18 cellular contexts compared by ENCODE assay signal in the genomic region with DNA sequence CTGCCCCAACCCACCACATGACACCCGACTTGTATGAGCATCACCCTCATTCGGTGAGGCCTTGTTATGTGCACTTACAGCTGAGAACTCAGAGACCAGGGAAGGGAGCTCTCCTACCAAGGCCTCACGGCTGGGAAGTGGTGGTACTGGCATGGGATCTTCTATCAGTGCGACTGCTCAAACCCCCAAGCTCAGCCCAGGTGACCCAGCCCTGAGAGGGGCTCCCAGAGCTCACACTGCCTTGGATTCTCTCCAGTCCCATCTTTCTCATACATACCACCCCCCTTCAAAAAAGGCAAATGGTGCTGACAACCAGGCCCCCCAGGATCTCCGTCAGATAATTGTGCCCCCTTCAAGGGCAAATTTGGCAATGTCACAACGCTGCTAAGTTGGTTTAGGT. TPM values are rescaled to one million over a fixed set of nuclear protein-coding genes. Genes with fewer than 3 reads are reported as not detected.
DNase-seq lines count a peak whose midpoint lies in the region; ATAC-seq and TF ChIP-seq lines count a peak whose summit lies in the region.
"Had no signal": no experiment of that assay in that cellular context is flagged by ENCODE, and none has a peak within 500 bp of the region (broad histone marks: within the 10 kb centered on the region; RNA-seq: fewer than 3 reads in every experiment).

No MANE protein-coding gene starts in this region.

- H3K27ac ChIP-seq in lower lobe of right lung (no peak overlapping the region), suprapubic skin (no peak overlapping the region), colonic mucosa (no peak overlapping the region)
- H3K27ac ChIP-seq: 22Rv1, BLaER1 had no signal

- TF ChIP-seq CTCF in CD14-positive monocyte (IDR thresholded peaks at IDR 0.05) (no peak), lower lobe of right lung (IDR thresholded peaks at IDR 0.05) (no peak), suprapubic skin (IDR thresholded peaks at IDR 0.05) (no peak), colonic mucosa (IDR thresholded peaks at IDR 0.05) (no peak)

- WGBS in suprapubic skin, result 83% methylated on average over 5 of the region's 6 CpGs

- H3K36me3 Mint-ChIP-seq in CD14-positive monocyte, result no peaks in the 10 kb centered on the region
- H3K36me3 Mint-ChIP-seq: IgD-negative memory B cell had no signal

- no peaks in the 10 kb centered on the region for H3K36me3 ChIP-seq in lower lobe of right lung
- H3K36me3 ChIP-seq in suprapubic skin, result no peaks in the 10 kb centered on the region
- no peaks in the 10 kb centered on the region for H3K36me3 ChIP-seq in colonic mucosa
- H3K36me3 ChIP-seq: BLaER1 had no signal

- no peak overlapping the region for H3K27ac Mint-ChIP-seq in CD14-positive monocyte
- H3K27ac Mint-ChIP-seq: CD4-positive, alpha-beta T cell; GM23338 had no signal

- H3K9me3 Mint-ChIP-seq in CD14-positive monocyte, result peaks cover 0 to 3% (median 0%) of the 10 kb centered on the region in 7 donors
- H3K9me3 Mint-ChIP-seq: CD4-positive, alpha-beta T cell; IgD-negative memory B cell had no signal

- H3K4me1 Mint-ChIP-seq in CD14-positive monocyte, result no peaks in the 10 kb centered on the region
- H3K4me1 Mint-ChIP-seq: GM23338 had no signal

- intact Hi-C loops in CD14-positive monocyte (cut with micrococcal nuclease), result no loop called here
- intact Hi-C loops in lower lobe of right lung (cut with DNase I), result no loop called here
- intact Hi-C loops in colonic mucosa (cut with DNase I), result no loop called here

- ATAC-seq in lower lobe of right lung, result no peak
- ATAC-seq: GM23338 had no signal

- H3K27me3 ChIP-seq in lower lobe of right lung (ENCODE audit: low read depth), result no peaks in the 10 kb centered on the region
- H3K27me3 ChIP-seq in suprapubic skin, result no peaks in the 10 kb centered on the region
- no peaks in the 10 kb centered on the region for H3K27me3 ChIP-seq in colonic mucosa
- H3K27me3 ChIP-seq: BLaER1 had no signal

- no peak for TF ChIP-seq EP300 in suprapubic skin (IDR thresholded peaks at IDR 0.05)

- H3K9me3 ChIP-seq in lower lobe of right lung (no peaks in the 10 kb centered on the region), suprapubic skin (no peaks in the 10 kb centered on the region), colonic mucosa (no peaks in the 10 kb centered on the region)
- H3K9me3 ChIP-seq: BLaER1 had no signal

- H3K4me1 ChIP-seq in lower lobe of right lung, result no peaks in the 10 kb centered on the region
- H3K4me1 ChIP-seq in suprapubic skin, result peaks cover 15% of the 10 kb centered on the region
- no peaks in the 10 kb centered on the region for H3K4me1 ChIP-seq in colonic mucosa

- H3K9ac ChIP-seq in colonic mucosa (ENCODE audit: low read depth in 2 of 2, low read length in 2 of 2), result no peak overlapping the region
- H3K9ac ChIP-seq: BLaER1 had no signal

- H3K27me3 Mint-ChIP-seq in CD14-positive monocyte (ENCODE audit: low read depth in 3 of 3), result peaks cover 10 to 30% (median 15%) of the 10 kb centered on the region in 3 donors

- H3K4me3 ChIP-seq in lower lobe of right lung, result no peak overlapping the region
- no peak overlapping the region for H3K4me3 ChIP-seq in suprapubic skin
- H3K4me3 ChIP-seq in colonic mucosa, result no peak overlapping the region
- H3K4me3 ChIP-seq: BLaER1, GM23338 had no signal

- no peak for TF ChIP-seq POLR2A in suprapubic skin (IDR thresholded peaks at IDR 0.05)

- H3K4me3 Mint-ChIP-seq in CD14-positive monocyte, result no peak overlapping the region
- H3K4me3 Mint-ChIP-seq: CD4-positive, alpha-beta T cell; GM23338; IgD-negative memory B cell had no signal

- DNase-seq in activated effector memory CD4-positive, alpha-beta T cell treated with anti-CD3 and anti-CD28 coated beads, Interleukin-2, amount 50 U/mL, for 16 hours, result peak; percentile 24
- DNase-seq in activated effector memory CD4-positive, alpha-beta T cell treated with Interleukin-2 at 50 U/mL for 16 hours, result no peak
- DNase-seq in CD14-positive monocyte (ENCODE audit: low spot score) (peak; percentile 1), lower lobe of right lung (peak; percentile 16), suprapubic skin (ENCODE audit: low spot score in 2 of 2) (peak; percentile 35 to 58), colonic mucosa (no peak), NOMO-1 (lab: John Stamatoyannopoulos, UW; ENCODE audit: unreplicated experiment in 2 of 2) (no peak)
- DNase-seq: AML-193; CD4-positive, alpha-beta T cell; DMS79 treated with DMSO at 0.1 percent for 48 hours; EL; H7 had no signal

RNA-seq across cellular contexts. Expression of a gene that starts 0.8 kb away (rescaled TPM):
- not detected for polyA plus RNA-seq in CD14-positive monocyte
- total RNA-seq in lower lobe of right lung (not detected), suprapubic skin (10 to 100 TPM; 11.9 to 33.8 (median 16.7) TPM), colonic mucosa (not detected)
- total RNA-seq: A673; CD4-positive, alpha-beta T cell; GM23338; H7; HT1080 had no signal
- polyA plus RNA-seq: GM23338, IgD-negative memory B cell had no signal

RNA-seq across cellular contexts. Expression of a gene that starts 19.0 kb away (rescaled TPM):
- under 1 TPM in 1 of 2 donors, not detected in 1; 0.08 TPM for polyA plus RNA-seq in CD14-positive monocyte
- total RNA-seq in lower lobe of right lung, result 0.27 TPM
- total RNA-seq in suprapubic skin, result not detected
- total RNA-seq in colonic mucosa, result under 1 TPM; 0.21 to 0.25 TPM
- total RNA-seq: A673; CD4-positive, alpha-beta T cell; GM23338; H7; HT1080 had no signal
- polyA plus RNA-seq: GM23338 had no signal

RNA-seq across cellular contexts. Expression of a gene that starts 47.5 kb away (rescaled TPM):
- polyA plus RNA-seq in CD14-positive monocyte, result under 1 TPM; 0.30 to 0.82 TPM
- total RNA-seq in lower lobe of right lung (7.8 TPM), suprapubic skin (1 to 10 TPM in 1 of 4 donors, under 1 TPM in 3; 0.48 to 1.0 (median 0.68) TPM), colonic mucosa (1 to 10 TPM; 3.3 to 3.5 TPM)
- total RNA-seq: A673, HT1080 had no signal

RNA-seq across cellular contexts. Expression of a gene that starts 48.0 kb away (rescaled TPM):
- polyA plus RNA-seq in CD14-positive monocyte, result under 1 TPM in 1 of 2 donors, not detected in 1; 0.07 TPM
- total RNA-seq in lower lobe of right lung, result not detected
- total RNA-seq in suprapubic skin, result not detected
- total RNA-seq in colonic mucosa, result under 1 TPM in 1 of 2 donors, not detected in 1; 0.27 TPM
- total RNA-seq: A673; CD4-positive, alpha-beta T cell; GM23338; H7; HT1080 had no signal
- polyA plus RNA-seq: GM23338, IgD-negative memory B cell had no signal

Comparison
In these comparisons a context has a peak if more than half of its experiments do, and no peak if none do; other contexts are left out.
1. DNase-seq: peak in activated effector memory CD4-positive, alpha-beta T cell treated with anti-CD3 and anti-CD28 coated beads, Interleukin-2, amount 50 U/mL, for 16 hours (single experiment), CD14-positive monocyte (single experiment), lower lobe of right lung (single experiment) and suprapubic skin (2 of 2); none in activated effector memory CD4-positive, alpha-beta T cell treated with Interleukin-2 at 50 U/mL for 16 hours (single experiment), colonic mucosa (single experiment) and NOMO-1 (0 of 2).
2. RNA of a gene that starts 0.8 kb away (total RNA-seq): 11.9 to 33.8 TPM in suprapubic skin; not detected in colonic mucosa and not detected in lower lobe of right lung (single experiment); every median in the first group is over 10 times any median in the second.